In the genomic region with DNA sequence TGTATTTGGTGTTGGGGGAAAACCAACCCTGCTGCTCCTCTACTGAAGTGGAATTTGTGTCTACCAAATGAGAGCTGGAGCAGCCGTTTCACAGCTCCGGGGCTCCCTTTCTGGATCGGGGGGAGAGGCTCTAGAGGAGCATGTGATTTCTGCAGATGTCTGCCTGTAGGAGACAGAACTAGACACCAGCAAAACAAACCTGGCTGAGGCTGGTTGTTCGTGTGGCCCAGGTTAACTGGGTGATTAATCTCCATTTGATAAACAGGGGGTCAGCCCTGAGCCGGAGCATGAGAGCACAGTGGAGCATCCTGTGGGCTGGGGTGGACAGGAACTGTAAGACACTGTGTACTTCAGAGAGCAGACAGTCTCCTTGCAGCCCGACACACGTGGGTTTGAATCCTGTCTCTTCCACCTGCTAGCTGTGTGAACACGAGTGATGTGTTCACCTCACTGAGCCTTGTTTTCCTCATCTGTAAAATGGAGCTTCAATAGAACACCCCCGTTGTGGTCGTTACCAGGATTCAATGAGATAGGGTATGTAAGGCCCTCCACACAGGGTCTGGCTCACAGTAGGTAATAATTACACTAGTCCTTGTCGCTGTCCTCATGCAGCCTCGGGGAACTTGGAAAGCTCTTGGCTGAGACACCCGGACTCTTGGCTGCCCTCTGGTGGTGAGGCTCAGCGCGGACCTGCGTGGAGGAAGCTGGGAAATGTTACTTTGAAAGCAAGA, we compare ENCODE assay signal across 8 cellular contexts. TPM values are rescaled to one million over a fixed set of nuclear protein-coding genes. Genes with fewer than 3 reads are reported as not detected.
DNase-seq lines count a peak whose midpoint lies in the region; ATAC-seq, FAIRE-seq and TF ChIP-seq lines count a peak whose summit lies in the region.

No MANE protein-coding gene starts in this region.

- H3K9ac ChIP-seq in MM.1S (ENCODE audit: low read length) (no peak overlapping the region), GM12878 (ENCODE audit: control insufficient read depth, insufficient read depth, low read length) (no peak overlapping the region)

- POLR2A ChIA-PET in GM12878 (lab: Charles Lee): no interaction called here

- peak; percentile 50; the same call in 1 of the 2 replicates for TF ChIP-seq RAD21 in GM12878 (IDR thresholded peaks at IDR 0.05; ENCODE audit: insufficient read depth, low read depth, low read length)

- BruUV-seq in GM12878 (replicated peaks; lab: Mats Ljungman, UMichigan): no TSS peak

- no peaks in the 10 kb centered on the region for H3F3A ChIP-seq in MM.1S (ENCODE audit: insufficient read depth, low read length)

- H3K9me3 ChIP-seq in MM.1S (replicated peaks; ENCODE audit: insufficient read depth, low read length) (no peaks in the 10 kb centered on the region), GM12878 (replicated peaks; ENCODE audit: control insufficient read depth, insufficient read depth, low read length) (no peaks in the 10 kb centered on the region)

- TF ChIP-seq CTCF in MM.1S (IDR thresholded peaks at IDR 0.05; ENCODE audit: low read length) (peak; percentile 95), GM12878 (IDR thresholded peaks at IDR 0.05 in 2 of 3, conservative IDR thresholded peaks at IDR 0.05 in 1 of 3; ENCODE audit: control insufficient read depth in 2 of 3, extremely low read depth in 1 of 3, insufficient read depth in 1 of 3, low read depth in 3 of 3, low read length in 3 of 3) (peak; percentile 83 to 97 (median 94))

- H3K4me2 ChIP-seq in MM.1S (ENCODE audit: low read depth, low read length) (no peak overlapping the region), GM12878 (ENCODE audit: control insufficient read depth, insufficient read depth) (no peak overlapping the region)

- H3K79me2 ChIP-seq in MM.1S (ENCODE audit: low read length) (no peaks in the 10 kb centered on the region), GM12878 (ENCODE audit: control insufficient read depth, insufficient read depth, low read length) (no peaks in the 10 kb centered on the region)

- H3K4me1 ChIP-seq in MM.1S (ENCODE audit: low read length) (0 out of 2 replicates have a peak, but pooled peaks cover 2% of the 10 kb centered on the region), GM12878 (ENCODE audit: control insufficient read depth, insufficient read depth, low read length) (no peaks in the 10 kb centered on the region; the same call in 1 of the 2 replicates)

- RAD21 ChIA-PET in GM12878 (lab: Charles Lee; ENCODE audit: unreplicated experiment): interaction anchor here (0.9 to 2.3 kb wide), 8 partner anchors 14 to 265 kb away, joined by 3 to 14 read pairs (median 3); no protein-coding TSS in a partner anchor

- peak; percentile 84 for FAIRE-seq in GM12878 (lab: Jason Lieb, UNC)

- CTCF ChIA-PET in GM12878 (lab: Yijun Ruan, JAX): interaction anchor here (0.6 to 10.2 kb wide), 36 partner anchors 8 to 692 kb away, joined by 3 to 203 read pairs (median 4); a partner anchor contains a TSS

- DNase-seq in NCI-H524 (lab: John Stamatoyannopoulos, UW) (peak; percentile 17 to 50), NCI-H524 treated with DMSO at 0.1 percent for 48 hours (lab: John Stamatoyannopoulos, UW) (no peak), MM.1S (peak; percentile 76), T1000 (lab: John Stamatoyannopoulos, UW) (peak; percentile 18), GM12878 (ENCODE audit: low read depth, low spot score) (no peak), iPS-NIHi11 (ENCODE audit: low spot score) (peak; percentile 74)
- peak; percentile 40 to 59 for DNase-seq in stimulated activated CD4-positive, alpha-beta T cell treated with anti-CD3 and anti-CD28 coated beads, Interleukin-15, amount 100 ng/mL, for 48 hours (ENCODE audit: low read depth in 2 of 2)

- no peak for TF ChIP-seq POLR2A in GM12878 (IDR thresholded peaks at IDR 0.05; ENCODE audit: low read depth, low read length)

- in situ Hi-C loops in GM12878 (cut with MboI): no loop called here

- intact Hi-C loops in GM12878 (cut with micrococcal nuclease; ENCODE audit: unreplicated experiment): loop anchor here (2.0 kb wide), 1 partner anchor 99 kb away; no protein-coding TSS in a partner anchor

- no peak overlapping the region for H3K4me3 ChIP-seq in MM.1S (ENCODE audit: low read length)
- H3K4me3 ChIP-seq in GM12878: no peak overlapping the region

- H3K27me3 ChIP-seq in MM.1S (replicated peaks; ENCODE audit: insufficient read depth, low read length): peaks cover 4% of the 10 kb centered on the region; the same call in 1 of the 2 replicates
- H3K27me3 ChIP-seq in GM12878 (replicated peaks in 1 of 2; ENCODE audit: control insufficient read depth in 2 of 2, insufficient read depth in 2 of 2, low read length in 1 of 2): peaks cover 0 to 3% of the 10 kb centered on the region in 2 experiments; a peak in 3 of 4 replicates

- no peaks in the 10 kb centered on the region for H3K9me2 ChIP-seq in MM.1S (replicated peaks; ENCODE audit: insufficient read depth, low read length)

- SMC1A ChIA-PET in GM12878 (lab: Charles Lee; ENCODE audit: uncharacterized antibody, unreplicated experiment): interaction anchor here (0.6 to 3.1 kb wide), 10 partner anchors 10 to 1896 kb away, joined by 3 to 18 read pairs (median 4); no protein-coding TSS in a partner anchor

- no peak for TF ChIP-seq EP300 in GM12878 (IDR thresholded peaks at IDR 0.05; ENCODE audit: borderline replicate concordance in 1 of 2, control insufficient read depth in 1 of 2, low read depth in 2 of 2, low read length in 2 of 2)

- H3K27ac ChIP-seq in MM.1S (ENCODE audit: low read length): no peak overlapping the region
- no peak overlapping the region for H3K27ac ChIP-seq in GM12878 (ENCODE audit: control insufficient read depth, insufficient read depth)

- H4K20me1 ChIP-seq in MM.1S (ENCODE audit: insufficient read depth, low read length) (no peaks in the 10 kb centered on the region), GM12878 (ENCODE audit: control insufficient read depth, insufficient read depth) (no peaks in the 10 kb centered on the region)

- H3K36me3 ChIP-seq in MM.1S (replicated peaks; ENCODE audit: insufficient read depth, low read length) (no peaks in the 10 kb centered on the region), GM12878 (ENCODE audit: control insufficient read depth in 2 of 2, insufficient read depth in 2 of 2, low read length in 1 of 2) (no peaks in the 10 kb centered on the region)

- ATAC-seq in GM12878: peak; percentile 92
- ATAC-seq in GM18870 (IDR thresholded peaks at IDR 0.05; ENCODE audit: unreplicated experiment): no peak

- WGBS in GM12878 (ENCODE audit: insufficient coverage, insufficient replicate concordance, low lambda C conversion rate, missing lambda C conversion rate): 14% methylated on average over 16 of the region's 16 CpGs

- H2AFZ ChIP-seq in MM.1S (ENCODE audit: low read length) (peak overlapping the region; percentile 13), GM12878 (ENCODE audit: control insufficient read depth, low read depth, low read length) (no peak overlapping the region)

TF ChIP-seq in GM12878, 131 proteins besides CTCF, POLR2A, EP300 and RAD21 (continues in another document):
- TF ChIP-seq, protein P1, sequence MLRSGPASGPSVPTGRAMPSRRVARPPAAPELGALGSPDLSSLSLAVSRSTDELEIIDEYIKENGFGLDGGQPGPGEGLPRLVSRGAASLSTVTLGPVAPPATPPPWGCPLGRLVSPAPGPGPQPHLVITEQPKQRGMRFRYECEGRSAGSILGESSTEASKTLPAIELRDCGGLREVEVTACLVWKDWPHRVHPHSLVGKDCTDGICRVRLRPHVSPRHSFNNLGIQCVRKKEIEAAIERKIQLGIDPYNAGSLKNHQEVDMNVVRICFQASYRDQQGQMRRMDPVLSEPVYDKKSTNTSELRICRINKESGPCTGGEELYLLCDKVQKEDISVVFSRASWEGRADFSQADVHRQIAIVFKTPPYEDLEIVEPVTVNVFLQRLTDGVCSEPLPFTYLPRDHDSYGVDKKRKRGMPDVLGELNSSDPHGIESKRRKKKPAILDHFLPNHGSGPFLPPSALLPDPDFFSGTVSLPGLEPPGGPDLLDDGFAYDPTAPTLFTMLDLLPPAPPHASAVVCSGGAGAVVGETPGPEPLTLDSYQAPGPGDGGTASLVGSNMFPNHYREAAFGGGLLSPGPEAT (IDR thresholded peaks at IDR 0.05; ENCODE audit: low read depth): no peak
- TF ChIP-seq YY1 (IDR thresholded peaks at IDR 0.05; ENCODE audit: low read depth, low read length): 0 out of 2 replicates have a peak, but pooled peaks have one; percentile 38
- TF ChIP-seq ZNF622 (IDR thresholded peaks at IDR 0.05): no peak

RNA-seq across cellular contexts. Expression of a gene that starts 12.9 kb away (rescaled TPM):
- not detected in 2 replicates for total RNA-seq in GM12878 (2013; cell fraction: nucleolus; rRNA removed)
- total RNA-seq in GM12878 (2014; rRNA removed) (not detected in 2 replicates), GM12878 (2014; rRNA removed; fragmentation: Illumina TruSeq; extraction: Trizol) (not detected in 2 replicates), GM12878 (2021) (not detected in 2 replicates)
- polyA plus RNA-seq in GM12878 (2011; ENCODE audit: low read depth): 0.20 TPM
- polyA plus RNA-seq in GM12878 (2011; rRNA removed) (0.05 and 0.09 TPM in 2 replicates), GM12878 (2014; fragmentation: Illumina TruSeq; extraction: Trizol) (not detected in 2 replicates), GM12878 (2014; fragmentation: Nextera tagmentation; extraction: Ambion mirVana) (not detected), GM12878 (2014; rRNA removed) (not detected in 2 replicates), GM12878 (2016; fragmentation: Nextera tagmentation; extraction: Ambion mirVana) (not detected)
- polyA plus RNA-seq in GM12878 (2011; cell fraction: cytosol; rRNA removed): 0.07 TPM in 1 of 2 replicates, not detected in the other
- not detected in 2 replicates for polyA plus RNA-seq in GM12878 (2011; cell fraction: nucleus; rRNA removed)
- polyA plus RNA-seq in GM12878 (2012): 0.26 and 0.36 TPM in 2 replicates
- not detected in 2 replicates for polyA minus RNA-seq in GM12878 (2011; rRNA and poly(A)+ RNA removed)
- polyA minus RNA-seq in GM12878 (2011; cell fraction: cytosol; rRNA and poly(A)+ RNA removed): not detected in 2 replicates
- polyA minus RNA-seq in GM12878 (2011; cell fraction: nucleus; rRNA and poly(A)+ RNA removed): not detected in 2 replicates

RNA-seq across cellular contexts. Expression of a gene that starts 30.1 kb away (rescaled TPM):
- not detected in 2 replicates for total RNA-seq in GM12878 (2013; cell fraction: nucleolus; rRNA removed)
- not detected in 2 replicates for total RNA-seq in GM12878 (2014; rRNA removed)
- total RNA-seq in GM12878 (2014; rRNA removed; fragmentation: Illumina TruSeq; extraction: Trizol): not detected in 2 replicates
- total RNA-seq in GM12878 (2021): not detected in 2 replicates
- polyA plus RNA-seq in GM12878 (2011; ENCODE audit: low read depth): not detected
- not detected in 2 replicates for polyA plus RNA-seq in GM12878 (2011; rRNA removed)
- not detected in 2 replicates for polyA plus RNA-seq in GM12878 (2011; cell fraction: cytosol; rRNA removed)
- not detected in 2 replicates for polyA plus RNA-seq in GM12878 (2011; cell fraction: nucleus; rRNA removed)
- not detected in 2 replicates for polyA plus RNA-seq in GM12878 (2012)
- polyA plus RNA-seq in GM12878 (2014; fragmentation: Illumina TruSeq; extraction: Trizol): not detected in 2 replicates
- polyA plus RNA-seq in GM12878 (2014; fragmentation: Nextera tagmentation; extraction: Ambion mirVana): not detected
- not detected in 2 replicates for polyA plus RNA-seq in GM12878 (2014; rRNA removed)
- polyA plus RNA-seq in GM12878 (2016; fragmentation: Nextera tagmentation; extraction: Ambion mirVana): not detected
- not detected in 2 replicates for polyA minus RNA-seq in GM12878 (2011; rRNA and poly(A)+ RNA removed)
- not detected in 2 replicates for polyA minus RNA-seq in GM12878 (2011; cell fraction: cytosol; rRNA and poly(A)+ RNA removed)
- not detected in 2 replicates for polyA minus RNA-seq in GM12878 (2011; cell fraction: nucleus; rRNA and poly(A)+ RNA removed)

Comparison
In these comparisons a context has a peak if more than half of its experiments do, and no peak if none do; other contexts are left out.
1. DNase-seq: peak in NCI-H524 (2 of 2), MM.1S (single experiment), T1000 (single experiment), iPS-NIHi11 (single experiment) and stimulated activated CD4-positive, alpha-beta T cell treated with anti-CD3 and anti-CD28 coated beads, Interleukin-15, amount 100 ng/mL, for 48 hours (2 of 2); none in NCI-H524 treated with DMSO at 0.1 percent for 48 hours (single experiment) and GM12878 (single experiment).